In genomic region chr12:4958697-4959375, GRCh38 we compare ENCODE assay signal across 31 cellular contexts. TPM values are rescaled to one million over a fixed set of nuclear protein-coding genes. Genes with fewer than 3 reads are reported as not detected.
A peak's percentile ranks its signal among the peaks of the same experiment; 100 is the strongest.
DNase-seq lines count a peak whose midpoint lies in the region; ATAC-seq and TF ChIP-seq lines count a peak whose summit lies in the region.
"Had no signal": no experiment of that assay in that cellular context is flagged by ENCODE, and none has a peak within 500 bp of the region (broad histone marks: within the 10 kb centered on the region; RNA-seq: fewer than 3 reads in every experiment).

No MANE protein-coding gene starts in this region.

- peak overlapping the region in 32 of 59 donors; percentile 38 to 89 (median 78) for H3K27ac ChIP-seq in dorsolateral prefrontal cortex
- H3K27ac ChIP-seq: 22Rv1, breast epithelium, esophagus muscularis mucosa, left lung, thoracic aorta, uterus, VCaP had no signal

- intact Hi-C loops in dorsolateral prefrontal cortex (cut with DNase I) (no loop called here), left ventricle myocardium superior (cut with micrococcal nuclease) (no loop called here)

- H3K4me3 ChIP-seq in dorsolateral prefrontal cortex = no peak overlapping the region
- H3K4me3 ChIP-seq: breast epithelium, esophagus muscularis mucosa, left lung, MG63, thoracic aorta, uterus had no signal

- no peak for TF ChIP-seq CTCF in dorsolateral prefrontal cortex (IDR thresholded peaks at IDR 0.05 in 54 of 56, conservative IDR thresholded peaks at IDR 0.05 in 2 of 56; ENCODE audit: low read depth in 1 of 56, partially characterized antibody in 56 of 56)

- H3K27me3 ChIP-seq in dorsolateral prefrontal cortex = peaks cover 0 to 20% (median 0%) of the 10 kb centered on the region in 45 donors
- H3K27me3 ChIP-seq: breast epithelium, MG63, uterus had no signal

- ATAC-seq in left ventricle myocardium superior = no peak
- ATAC-seq: left lung, PC-3, sciatic nerve had no signal

- peak; percentile 11 for DNase-seq in NCI-H1105 treated with DMSO at 0.1 percent for 48 hours (lab: John Stamatoyannopoulos, UW)
- DNase-seq in NCI-H1105 (lab: John Stamatoyannopoulos, UW) = no peak
- DNase-seq in NCI-H69 (lab: John Stamatoyannopoulos, UW) = peak; percentile 48
- DNase-seq in dorsolateral prefrontal cortex = no peak
- peak; percentile 56 for DNase-seq in smooth muscle cell of the brain vasculature (ENCODE audit: low read depth, low spot score)
- no peak for DNase-seq in effector CD8-positive, alpha-beta T cell (lab: John Stamatoyannopoulos, UW)
- no peak for DNase-seq in SKM-1 (lab: John Stamatoyannopoulos, UW; ENCODE audit: unreplicated experiment)
- DNase-seq in left ventricle myocardium superior = no peak
- DNase-seq: activated CD4-positive, alpha-beta T cell treated with anti-CD3 and anti-CD28 coated beads for 4 hours; activated effector memory CD4-positive, alpha-beta T cell treated with Interleukin-2 at 50 U/mL for 16 hours; activated naive CD8-positive, alpha-beta T cell treated with anti-CD3 and anti-CD28 coated beads, Interleukin-2, amount 10 ng/mL, durations not matched to agents 7 days and 5 days; activated T-cell treated with anti-CD3 and anti-CD28 coated beads for 4 hours; CD4-positive, CD25-positive, alpha-beta regulatory T cell; left lung; mesendoderm; MG63; NCI-H1417; NCI-H2029 treated with DMSO at 0.1 percent for 48 hours; NK-92 treated with Interleukin-12 subunit alpha and Interleukin-12 subunit beta, amount 100 ng/mL, for 24 hours; PC-3; stimulated activated CD4-positive, alpha-beta T cell treated with anti-CD3 and anti-CD28 coated beads, Interleukin-15, amount 100 ng/mL, for 24 hours; stimulated activated naive CD4-positive, alpha-beta T cell; T-helper 9 cell; uterus had no signal

RNA-seq across cellular contexts. Expression of gene KCNA1, which starts 49.1 kb away (rescaled TPM):
- 100 to 1,000 TPM in 2 of 120 experiments, 10 to 100 TPM in 118; 14.6 to 114 (median 57.5) TPM for total RNA-seq in dorsolateral prefrontal cortex
- not detected for total RNA-seq in left ventricle myocardium superior
- total RNA-seq: activated naive CD8-positive, alpha-beta T cell treated with anti-CD3 and anti-CD28 coated beads, Interleukin-2, amount 10 ng/mL, durations not matched to agents 7 days and 5 days; CD4-positive, CD25-positive, alpha-beta regulatory T cell; NCI-H460; PC-3 had no signal

Comparison
In these comparisons a context has a peak if more than half of its experiments do, and no peak if none do; other contexts are left out.
1. DNase-seq: peak in NCI-H1105 treated with DMSO at 0.1 percent for 48 hours (single experiment), NCI-H69 (single experiment) and smooth muscle cell of the brain vasculature (single experiment); none in NCI-H1105 (single experiment), dorsolateral prefrontal cortex (0 of 10), effector CD8-positive, alpha-beta T cell (single experiment), SKM-1 (single experiment) and left ventricle myocardium superior (single experiment).
2. RNA of gene KCNA1, which starts 49.1 kb away (total RNA-seq): 14.6 to 114 TPM in dorsolateral prefrontal cortex; not detected in left ventricle myocardium superior (single experiment); every median in the first group is over 10 times any median in the second.